In the genomic region with DNA sequence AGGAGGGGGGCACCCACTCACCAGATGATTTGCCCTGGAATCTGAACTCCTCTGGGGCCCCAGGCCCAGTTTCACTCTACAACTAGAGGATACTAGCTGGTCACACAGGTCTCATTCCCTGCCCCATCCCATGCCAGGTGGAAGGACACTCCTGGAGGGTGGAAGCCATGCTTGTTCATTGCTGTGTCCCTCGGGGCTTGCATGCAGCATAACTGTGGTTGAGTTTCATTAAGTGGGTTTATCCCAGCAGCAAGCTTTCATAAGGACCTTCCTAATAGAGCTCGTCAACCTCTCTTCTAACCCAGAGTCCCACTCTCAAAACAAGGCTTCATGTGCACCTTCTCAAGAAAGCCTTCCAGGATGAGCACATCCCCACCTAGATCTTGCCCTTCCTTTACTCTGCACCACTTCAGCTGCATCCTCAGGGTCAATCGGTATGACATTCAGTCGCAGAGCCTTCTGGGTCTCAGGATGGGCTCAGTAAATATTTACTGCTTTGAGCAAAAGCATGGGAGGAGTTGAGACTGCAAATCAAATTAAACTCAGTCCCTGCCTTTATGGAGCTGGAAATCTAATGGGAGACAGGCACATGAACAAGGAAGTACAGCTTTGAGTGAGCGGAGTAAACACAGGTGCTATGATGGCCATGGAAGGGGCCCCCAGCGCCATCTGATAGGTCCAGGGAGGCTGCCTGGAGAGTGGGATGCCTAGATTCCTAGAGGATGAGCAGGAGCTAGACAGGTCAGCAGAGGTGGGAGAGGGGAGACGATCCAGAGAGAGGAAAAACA, we compare ENCODE assay signal across 11 cellular contexts. TPM values are rescaled to one million over a fixed set of nuclear protein-coding genes. Genes with fewer than 3 reads are reported as not detected.
"Had no signal": no experiment of that assay in that cellular context is flagged by ENCODE, and none has a peak within 500 bp of the region (broad histone marks: within the 10 kb centered on the region; RNA-seq: fewer than 3 reads in every experiment).

No MANE protein-coding gene starts in this region.

- ATAC-seq: sciatic nerve had no signal

- H3K4me3 Mint-ChIP-seq: activated B cell treated with CpG ODN at 0.5 μM for 24 hours; activated naive CD4-positive, alpha-beta T cell treated with anti-CD3 and anti-CD28 coated beads, Interleukin-2, amount 10 ng/mL, durations not matched to agents 7 days and 5 days; central memory CD8-positive, alpha-beta T cell; T-helper 1 cell treated with Interleukin-12 subunit alpha and Interleukin-12 subunit beta and Interleukin-4 antibody, amounts not matched to agents 30 μg/mL and 1 μg/mL, for 36 hours had no signal

- H3K27ac Mint-ChIP-seq: activated B cell treated with CpG ODN at 0.5 μM for 24 hours; activated naive CD4-positive, alpha-beta T cell treated with anti-CD3 and anti-CD28 coated beads, Interleukin-2, amount 10 ng/mL, durations not matched to agents 7 days and 5 days; activated T-helper 2 cell treated with anti-CD3 and anti-CD28 coated beads, Interferon-gamma antibody, Interleukin-2, Interleukin-4, amounts not matched to agents 10 μg/mL and 5 μg/mL and 100 μg/mL, durations not matched to agents 14 hours and 24 hours and 36 hours had no signal

- H3K4me1 Mint-ChIP-seq: activated B cell treated with CpG ODN at 0.5 μM for 24 hours had no signal

- H3K9me3 Mint-ChIP-seq: activated B cell treated with CpG ODN at 0.5 μM for 24 hours; activated naive CD4-positive, alpha-beta T cell treated with anti-CD3 and anti-CD28 coated beads, Interleukin-2, amount 10 ng/mL, durations not matched to agents 7 days and 5 days; activated T-helper 2 cell treated with anti-CD3 and anti-CD28 coated beads, Interferon-gamma antibody, Interleukin-2, Interleukin-4, amounts not matched to agents 10 μg/mL and 5 μg/mL and 100 μg/mL, durations not matched to agents 14 hours and 24 hours and 36 hours; central memory CD8-positive, alpha-beta T cell; T-helper 1 cell treated with Interleukin-12 subunit alpha and Interleukin-12 subunit beta and Interleukin-4 antibody, amounts not matched to agents 30 μg/mL and 1 μg/mL, for 36 hours had no signal

- H3K36me3 Mint-ChIP-seq: activated naive CD4-positive, alpha-beta T cell treated with anti-CD3 and anti-CD28 coated beads, Interleukin-2, amount 10 ng/mL, durations not matched to agents 7 days and 5 days had no signal

- DNase-seq: activated B cell treated with CpG ODN at 0.5 μM for 24 hours; activated CD4-positive, alpha-beta T cell treated with anti-CD3 and anti-CD28 coated beads, Interleukin-2, amount 50 U/mL, for 1 hour; activated naive CD4-positive, alpha-beta T cell treated with anti-CD3 and anti-CD28 coated beads, Interleukin-2, amount 10 ng/mL, durations not matched to agents 7 days and 5 days; glutamatergic neuron; stimulated activated CD4-positive, alpha-beta T cell treated with anti-CD3 and anti-CD28 coated beads, Interleukin-12 subunit alpha, Interleukin-12 subunit beta, amount 100 ng/mL, for 4 hours; stimulated activated naive CD4-positive, alpha-beta T cell treated with Interleukin-2 at 50 U/mL for 16 hours had no signal

RNA-seq across cellular contexts. Expression of gene CAMK1G, which starts 36.4 kb away (rescaled TPM):
- total RNA-seq: activated B cell treated with CpG ODN at 0.5 μM for 24 hours; activated T-helper 2 cell treated with anti-CD3 and anti-CD28 coated beads, Interferon-gamma antibody, Interleukin-2, Interleukin-4, amounts not matched to agents 10 μg/mL and 5 μg/mL and 100 μg/mL, durations not matched to agents 14 hours and 24 hours and 36 hours; pulmonary artery endothelial cell had no signal
